2 cellular contexts compared by ENCODE assay signal in genomic region chrY:2786876-2787507, GRCh38.
TF ChIP-seq lines count a peak whose summit lies in the region.

No MANE protein-coding gene starts in this region.

TF ChIP-seq in endothelial cell of umbilical vein, 7 proteins besides CTCF, POLR2A, EP300 and RAD21:
- TF ChIP-seq EZH2 (IDR thresholded peaks at IDR 0.05; ENCODE audit: borderline replicate concordance, low read depth, low read length, severe bottlenecking) (peak; percentile 75), JUN (IDR thresholded peaks at IDR 0.05; ENCODE audit: borderline replicate concordance, insufficient read depth, insufficient read length, low read depth) (no peak)

TF ChIP-seq in HEK293T, 16 proteins besides CTCF, POLR2A, EP300 and RAD21:
- TF ChIP-seq FOXK2 (IDR thresholded peaks at IDR 0.05) (no peak), SUZ12 (IDR thresholded peaks at IDR 0.05) (no peak), BHLHE40 (IDR thresholded peaks at IDR 0.05; ENCODE audit: borderline replicate concordance) (no peak), SP1 (IDR thresholded peaks at IDR 0.05) (no peak), ARNT (IDR thresholded peaks at IDR 0.05) (no peak), TARDBP (IDR thresholded peaks at IDR 0.05) (no peak), ZNF384 (IDR thresholded peaks at IDR 0.05) (no peak), NFRKB (IDR thresholded peaks at IDR 0.05) (no peak), HDGF (IDR thresholded peaks at IDR 0.05; ENCODE audit: borderline replicate concordance) (no peak), CTBP1 (IDR thresholded peaks at IDR 0.05; ENCODE audit: borderline replicate concordance) (no peak), ELF4 (IDR thresholded peaks at IDR 0.05) (no peak), L3MBTL2 (conservative IDR thresholded peaks at IDR 0.05) (no peak)
- TF ChIP-seq, protein P1, sequence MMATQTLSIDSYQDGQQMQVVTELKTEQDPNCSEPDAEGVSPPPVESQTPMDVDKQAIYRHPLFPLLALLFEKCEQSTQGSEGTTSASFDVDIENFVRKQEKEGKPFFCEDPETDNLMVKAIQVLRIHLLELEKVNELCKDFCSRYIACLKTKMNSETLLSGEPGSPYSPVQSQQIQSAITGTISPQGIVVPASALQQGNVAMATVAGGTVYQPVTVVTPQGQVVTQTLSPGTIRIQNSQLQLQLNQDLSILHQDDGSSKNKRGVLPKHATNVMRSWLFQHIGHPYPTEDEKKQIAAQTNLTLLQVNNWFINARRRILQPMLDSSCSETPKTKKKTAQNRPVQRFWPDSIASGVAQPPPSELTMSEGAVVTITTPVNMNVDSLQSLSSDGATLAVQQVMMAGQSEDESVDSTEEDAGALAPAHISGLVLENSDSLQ (IDR thresholded peaks at IDR 0.05): no peak
